In the genomic region with DNA sequence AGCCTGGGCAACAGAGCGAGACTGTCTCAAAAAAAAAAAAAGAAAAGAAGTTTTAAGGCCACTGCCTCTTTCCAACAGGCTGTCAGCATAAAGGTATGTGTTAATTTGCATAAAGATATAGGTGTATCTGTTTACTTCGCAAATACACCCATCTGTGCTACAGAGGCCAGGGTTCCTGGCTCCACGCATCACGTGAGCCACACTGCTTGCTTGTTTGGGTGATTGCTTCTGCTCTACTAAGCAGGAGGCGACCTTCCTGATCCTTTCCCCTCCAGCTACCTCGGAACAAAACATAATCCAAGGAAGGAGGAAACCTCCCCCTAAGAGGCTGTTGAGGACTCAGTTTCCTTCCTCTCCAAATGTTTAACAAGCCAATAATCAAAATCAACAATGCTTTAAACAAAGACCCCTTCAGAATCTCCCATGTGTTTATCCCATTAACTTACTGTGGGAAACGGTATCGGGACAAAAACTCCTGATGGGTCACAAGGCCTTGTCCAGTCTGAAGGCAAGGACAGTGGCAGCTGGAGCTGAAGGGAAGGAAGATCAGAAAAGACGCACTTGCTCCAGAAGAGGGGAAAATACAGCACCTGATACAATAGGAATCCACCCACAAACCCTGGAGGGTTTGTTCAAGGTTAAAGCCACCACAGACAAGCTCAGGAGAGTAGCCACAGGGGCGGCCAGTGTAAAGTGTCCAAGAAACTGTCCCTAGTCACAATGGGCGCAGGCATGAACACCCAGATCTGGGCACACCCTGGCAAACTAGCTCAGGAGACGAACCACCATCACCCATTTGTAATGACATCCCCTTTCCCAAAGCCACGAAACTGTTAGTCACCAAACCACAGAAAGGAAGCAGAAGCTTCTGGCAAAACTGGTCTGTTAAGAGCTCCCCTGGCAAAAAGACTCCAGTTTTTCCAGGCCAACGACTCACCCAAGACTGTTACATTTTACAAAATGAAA, we compare ENCODE assay signal across 8 cellular contexts. TPM values are rescaled to one million over a fixed set of nuclear protein-coding genes. Genes with fewer than 3 reads are reported as not detected.
DNase-seq lines count a peak whose midpoint lies in the region; ATAC-seq, FAIRE-seq and TF ChIP-seq lines count a peak whose summit lies in the region.

No MANE protein-coding gene starts in this region.

- intact Hi-C loops in Right ventricle myocardium inferior (cut with DNase I), result no loop called here
- intact Hi-C loops in cardiac septum (cut with DNase I), result no loop called here
- intact Hi-C loops in thyroid gland (cut with DNase I), result no loop called here
- intact Hi-C loops in activated CD4-positive, alpha-beta memory T cell treated with anti-CD3 and anti-CD28 coated beads for 36 hours (cut with micrococcal nuclease), result no loop called here

- no peak for TF ChIP-seq CTCF in WI38 (IDR thresholded peaks at IDR 0.05; ENCODE audit: low read depth, low read length)
- TF ChIP-seq CTCF in keratinocyte (optimal IDR thresholded peaks at IDR 0.05 in 1 of 3, IDR thresholded peaks at IDR 0.05 in 1 of 3, conservative IDR thresholded peaks at IDR 0.05 in 1 of 3; ENCODE audit: extremely low read depth in 1 of 3, insufficient read depth in 2 of 3, low read length in 3 of 3), result no peak
- TF ChIP-seq CTCF in thyroid gland (IDR thresholded peaks at IDR 0.05), result no peak

- H3K4me2 ChIP-seq in keratinocyte (ENCODE audit: control insufficient read depth, extremely low read depth, insufficient read depth, low read depth, low read length), result peak overlapping the region; percentile 94

- DNase-seq in Right ventricle myocardium inferior (ENCODE audit: missing footprints) (no peak), cardiac septum (ENCODE audit: low spot score) (no peak), keratinocyte (ENCODE audit: low read depth, low spot score) (no peak), thyroid gland (peak; percentile 22 to 37)
- no peak for DNase-seq in activated CD4-positive, alpha-beta memory T cell treated with anti-CD3 and anti-CD28 coated beads for 36 hours
- DNase-seq in effector CD8-positive, alpha-beta T cell (lab: John Stamatoyannopoulos, UW), result no peak

- no peaks in the 10 kb centered on the region for H3K36me3 Mint-ChIP-seq in activated CD4-positive, alpha-beta memory T cell treated with anti-CD3 and anti-CD28 coated beads for 36 hours

- CTCF ChIA-PET in activated CD4-positive, alpha-beta memory T cell treated with anti-CD3 and anti-CD28 coated beads for 36 hours (lab: Charles Lee), result interaction anchor here (0.8 to 1.4 kb wide), 3 partner anchors 12 to 108 kb away, joined by 3 read pairs; no protein-coding TSS in a partner anchor

- ATAC-seq in Right ventricle myocardium inferior (peak; percentile 29), HG03196 (IDR thresholded peaks at IDR 0.05; ENCODE audit: unreplicated experiment) (no peak)

- H3K27ac Mint-ChIP-seq in activated CD4-positive, alpha-beta memory T cell treated with anti-CD3 and anti-CD28 coated beads for 36 hours, result no peak overlapping the region

- H3K4me3 Mint-ChIP-seq in activated CD4-positive, alpha-beta memory T cell treated with anti-CD3 and anti-CD28 coated beads for 36 hours, result no peak overlapping the region

- H3K79me2 ChIP-seq in keratinocyte (ENCODE audit: control insufficient read depth, insufficient read depth, low read length), result peaks cover 17% of the 10 kb centered on the region

- H3K36me3 ChIP-seq in keratinocyte (ENCODE audit: control insufficient read depth in 2 of 2, extremely low read depth in 1 of 2, insufficient read depth in 2 of 2, low read length in 2 of 2) (peaks cover 2 to 12% of the 10 kb centered on the region in 2 experiments), thyroid gland (no peaks in the 10 kb centered on the region)

- H3K27me3 Mint-ChIP-seq in activated CD4-positive, alpha-beta memory T cell treated with anti-CD3 and anti-CD28 coated beads for 36 hours, result no peaks in the 10 kb centered on the region

- H3K4me3 ChIP-seq in WI38 (ENCODE audit: low read depth, low read length) (peak overlapping the region; percentile 47), keratinocyte (ENCODE audit: control insufficient read depth in 2 of 3, extremely low read depth in 1 of 3, insufficient read depth in 2 of 3, low read depth in 1 of 3, low read length in 3 of 3) (peak overlapping the region; percentile 15 to 68 (median 59)), thyroid gland (replicated peaks in 1 of 3) (no peak overlapping the region)

- peak; percentile 94 for FAIRE-seq in keratinocyte (lab: Jason Lieb, UNC)

- WGBS in thyroid gland, 2 donors, result 59 to 66% methylated on average over 14 of the region's 14 CpGs

- TF ChIP-seq POLR2A in thyroid gland (IDR thresholded peaks at IDR 0.05), result no peak

- no peaks in the 10 kb centered on the region for H3K9me3 Mint-ChIP-seq in activated CD4-positive, alpha-beta memory T cell treated with anti-CD3 and anti-CD28 coated beads for 36 hours

- H3K9ac ChIP-seq in keratinocyte (ENCODE audit: control insufficient read depth, extremely low read depth, insufficient read depth, low read length), result peak overlapping the region; percentile 72

- H3K4me1 Mint-ChIP-seq in activated CD4-positive, alpha-beta memory T cell treated with anti-CD3 and anti-CD28 coated beads for 36 hours (ENCODE audit: low read depth), result peaks cover 10% of the 10 kb centered on the region

- H3K27me3 ChIP-seq in keratinocyte (ENCODE audit: control insufficient read depth, extremely low read depth, insufficient read depth, low read length), result no peaks in the 10 kb centered on the region
- no peaks in the 10 kb centered on the region for H3K27me3 ChIP-seq in thyroid gland

- POLR2A ChIA-PET in activated CD4-positive, alpha-beta memory T cell treated with anti-CD3 and anti-CD28 coated beads for 36 hours (lab: Charles Lee), result interaction anchor here (0.6 to 1.3 kb wide), 3 partner anchors 16 to 26 kb away, joined by 3 to 4 read pairs (median 3); no protein-coding TSS in a partner anchor

- peaks cover 3% of the 10 kb centered on the region for H3K9me1 ChIP-seq in keratinocyte (ENCODE audit: control insufficient read depth, extremely low read depth, insufficient read depth, low read length)

- H3K9me3 ChIP-seq in keratinocyte (ENCODE audit: control insufficient read depth, low read depth, low read length) (no peaks in the 10 kb centered on the region), thyroid gland (no peaks in the 10 kb centered on the region)

- no peak overlapping the region for H2AFZ ChIP-seq in keratinocyte (ENCODE audit: control insufficient read depth, low read length)

- H3K4me1 ChIP-seq in keratinocyte (ENCODE audit: control insufficient read depth, extremely low read depth, insufficient read depth, low read length) (peaks cover 57% of the 10 kb centered on the region), thyroid gland (peaks cover 28 to 40% of the 10 kb centered on the region in 2 donors)

- H3K27ac ChIP-seq in keratinocyte (ENCODE audit: control insufficient read depth, insufficient read depth, low read length) (peak overlapping the region; percentile 96), thyroid gland (peak overlapping the region; percentile 72 to 91 (median 88))

- H4K20me1 ChIP-seq in keratinocyte (ENCODE audit: control insufficient read depth, extremely low read depth, insufficient read depth, low read length), result no peaks in the 10 kb centered on the region

- dilution Hi-C loops in keratinocyte (cut with MboI; ENCODE audit: extremely low pct_ligation_motif_present, low sequenced_read_pairs), result loop anchor here (25.0 kb wide), 1 partner anchor 106 kb away; no protein-coding TSS in a partner anchor

RNA-seq across cellular contexts. Expression of a gene that starts 17.2 kb away (rescaled TPM):
- total RNA-seq in Right ventricle myocardium inferior, result 50.6 TPM
- 19.3 TPM for total RNA-seq in cardiac septum
- 92.3 to 149 TPM (median 93.3 TPM) in 3 replicates for polyA plus RNA-seq in keratinocyte
- polyA plus RNA-seq in keratinocyte (2011; ENCODE audit: low read depth), result 96.7 TPM
- polyA plus RNA-seq in keratinocyte (2011; cell fraction: cytosol; rRNA removed), result 70.9 and 118 TPM in 2 replicates
- 34.7 and 38.3 TPM in 2 replicates for polyA plus RNA-seq in keratinocyte (2011; cell fraction: nucleus; rRNA removed)
- polyA plus RNA-seq in keratinocyte (2012; ENCODE audit: low replicate concordance), result 108 and 142 TPM in 2 replicates
- 84.4 to 135 TPM (median 92.0 TPM) in 3 replicates for polyA minus RNA-seq in keratinocyte
- 118 TPM for polyA minus RNA-seq in keratinocyte (2011; cell fraction: cytosol; rRNA and poly(A)+ RNA removed)
- polyA minus RNA-seq in keratinocyte (2011; cell fraction: nucleus; rRNA and poly(A)+ RNA removed), result 11.9 and 21.5 TPM in 2 replicates
- total RNA-seq in thyroid gland, result 10 to 100 TPM; 58.0 to 99.3 (median 75.2) TPM
- 10 to 100 TPM; 11.0 to 13.2 TPM for total RNA-seq in activated CD4-positive, alpha-beta memory T cell treated with anti-CD3 and anti-CD28 coated beads for 36 hours

RNA-seq across cellular contexts. Expression of a gene that starts 50.3 kb away (rescaled TPM):
- total RNA-seq in Right ventricle myocardium inferior (41.8 TPM), cardiac septum (29.7 TPM), thyroid gland (10 to 100 TPM; 23.0 to 42.7 (median 34.1) TPM)
- polyA plus RNA-seq in keratinocyte, result 15.2 to 22.5 TPM (median 21.9 TPM) in 3 replicates
- polyA plus RNA-seq in keratinocyte (2011; ENCODE audit: low read depth), result 122 TPM
- polyA plus RNA-seq in keratinocyte (2011; cell fraction: cytosol; rRNA removed), result 17.4 and 29.2 TPM in 2 replicates
- 8.3 and 12.0 TPM in 2 replicates for polyA plus RNA-seq in keratinocyte (2011; cell fraction: nucleus; rRNA removed)
- 25.1 and 38.4 TPM in 2 replicates for polyA plus RNA-seq in keratinocyte (2012; ENCODE audit: low replicate concordance)
- polyA minus RNA-seq in keratinocyte, result 5.8 to 19.2 TPM (median 8.9 TPM) in 3 replicates
- polyA minus RNA-seq in keratinocyte (2011; cell fraction: cytosol; rRNA and poly(A)+ RNA removed), result 8.1 TPM
- polyA minus RNA-seq in keratinocyte (2011; cell fraction: nucleus; rRNA and poly(A)+ RNA removed), result 5.9 and 10.9 TPM in 2 replicates
- 10 to 100 TPM; 22.0 to 22.8 TPM for total RNA-seq in activated CD4-positive, alpha-beta memory T cell treated with anti-CD3 and anti-CD28 coated beads for 36 hours

RNA-seq across cellular contexts. Expression of a gene that starts 50.4 kb away (rescaled TPM):
- total RNA-seq in Right ventricle myocardium inferior, result 19.3 TPM
- 18.5 TPM for total RNA-seq in cardiac septum
- polyA plus RNA-seq in keratinocyte, result 11.7 to 16.3 TPM (median 16.2 TPM) in 3 replicates
- 7.0 TPM for polyA plus RNA-seq in keratinocyte (2011; ENCODE audit: low read depth)
- polyA plus RNA-seq in keratinocyte (2011; cell fraction: cytosol; rRNA removed), result 11.5 and 18.5 TPM in 2 replicates
- 13.6 and 14.4 TPM in 2 replicates for polyA plus RNA-seq in keratinocyte (2011; cell fraction: nucleus; rRNA removed)
- polyA plus RNA-seq in keratinocyte (2012; ENCODE audit: low replicate concordance), result 10.8 and 11.9 TPM in 2 replicates
- 5.8 to 9.3 TPM (median 7.4 TPM) in 3 replicates for polyA minus RNA-seq in keratinocyte
- 10.0 TPM for polyA minus RNA-seq in keratinocyte (2011; cell fraction: cytosol; rRNA and poly(A)+ RNA removed)
- polyA minus RNA-seq in keratinocyte (2011; cell fraction: nucleus; rRNA and poly(A)+ RNA removed), result 8.1 and 17.9 TPM in 2 replicates
- 10 to 100 TPM; 10.7 to 18.4 (median 14.7) TPM for total RNA-seq in thyroid gland
- total RNA-seq in activated CD4-positive, alpha-beta memory T cell treated with anti-CD3 and anti-CD28 coated beads for 36 hours, result 1 to 10 TPM; 7.8 to 9.9 TPM

Comparison
In these comparisons a context has a peak if more than half of its experiments do, and no peak if none do; other contexts are left out.
1. DNase-seq: peak in thyroid gland (2 of 2); none in Right ventricle myocardium inferior (single experiment), cardiac septum (single experiment), keratinocyte (single experiment), activated CD4-positive, alpha-beta memory T cell treated with anti-CD3 and anti-CD28 coated beads for 36 hours (single experiment) and effector CD8-positive, alpha-beta T cell (single experiment).
2. H3K4me3 ChIP-seq: peak in WI38 (single experiment) and keratinocyte (3 of 3); none in thyroid gland (0 of 3).